ENCODE assay signal across 2 cellular contexts in the genomic region with DNA sequence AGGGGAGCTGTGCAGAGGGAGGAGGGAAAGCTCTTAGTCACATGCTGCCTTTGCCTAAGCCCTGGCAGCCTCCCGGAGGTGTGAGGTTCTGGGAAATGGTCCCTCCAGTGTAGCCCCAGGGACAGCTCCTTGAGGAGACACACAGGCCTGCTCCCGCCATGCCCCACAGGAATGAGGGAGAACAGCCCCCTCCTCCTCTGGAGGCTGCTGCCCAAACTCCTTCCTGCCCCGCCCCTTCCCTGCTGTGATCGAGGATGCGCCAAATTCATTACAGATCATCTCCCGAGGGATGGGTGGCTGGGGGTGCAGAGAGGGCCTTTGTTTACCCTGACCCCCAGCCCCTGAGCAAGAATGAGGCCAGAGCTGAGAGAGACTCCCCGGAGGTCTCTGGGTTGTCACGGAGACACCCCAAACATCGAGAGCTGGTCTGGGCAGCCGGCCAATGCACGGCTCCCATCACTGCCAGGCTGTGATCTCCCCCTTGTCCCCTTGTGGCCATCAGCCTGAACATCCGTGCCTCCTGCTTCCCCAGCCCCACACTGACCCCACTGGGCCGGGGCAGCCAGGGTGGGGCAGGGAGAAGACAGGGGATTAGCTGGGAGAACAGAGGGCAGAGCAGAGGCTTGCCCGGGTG.
TF ChIP-seq lines count a peak whose summit lies in the region.

No MANE protein-coding gene starts in this region.

TF ChIP-seq in GM23338, 12 proteins besides CTCF, POLR2A, EP300 and RAD21 (continued from another document):
- TF ChIP-seq EZH2phosphoT487 (IDR thresholded peaks at IDR 0.05; ENCODE audit: unreplicated experiment) (no peak), POLR2AphosphoS5 (IDR thresholded peaks at IDR 0.05; ENCODE audit: low read depth) (no peak), CREB1 (CRISPR knock-in tag; IDR thresholded peaks at IDR 0.05; ENCODE audit: low read depth) (no peak), JUNB (IDR thresholded peaks at IDR 0.05; ENCODE audit: unreplicated experiment) (no peak), NANOG (IDR thresholded peaks at IDR 0.05; ENCODE audit: borderline replicate concordance) (no peak)
- TF ChIP-seq, protein P1, sequence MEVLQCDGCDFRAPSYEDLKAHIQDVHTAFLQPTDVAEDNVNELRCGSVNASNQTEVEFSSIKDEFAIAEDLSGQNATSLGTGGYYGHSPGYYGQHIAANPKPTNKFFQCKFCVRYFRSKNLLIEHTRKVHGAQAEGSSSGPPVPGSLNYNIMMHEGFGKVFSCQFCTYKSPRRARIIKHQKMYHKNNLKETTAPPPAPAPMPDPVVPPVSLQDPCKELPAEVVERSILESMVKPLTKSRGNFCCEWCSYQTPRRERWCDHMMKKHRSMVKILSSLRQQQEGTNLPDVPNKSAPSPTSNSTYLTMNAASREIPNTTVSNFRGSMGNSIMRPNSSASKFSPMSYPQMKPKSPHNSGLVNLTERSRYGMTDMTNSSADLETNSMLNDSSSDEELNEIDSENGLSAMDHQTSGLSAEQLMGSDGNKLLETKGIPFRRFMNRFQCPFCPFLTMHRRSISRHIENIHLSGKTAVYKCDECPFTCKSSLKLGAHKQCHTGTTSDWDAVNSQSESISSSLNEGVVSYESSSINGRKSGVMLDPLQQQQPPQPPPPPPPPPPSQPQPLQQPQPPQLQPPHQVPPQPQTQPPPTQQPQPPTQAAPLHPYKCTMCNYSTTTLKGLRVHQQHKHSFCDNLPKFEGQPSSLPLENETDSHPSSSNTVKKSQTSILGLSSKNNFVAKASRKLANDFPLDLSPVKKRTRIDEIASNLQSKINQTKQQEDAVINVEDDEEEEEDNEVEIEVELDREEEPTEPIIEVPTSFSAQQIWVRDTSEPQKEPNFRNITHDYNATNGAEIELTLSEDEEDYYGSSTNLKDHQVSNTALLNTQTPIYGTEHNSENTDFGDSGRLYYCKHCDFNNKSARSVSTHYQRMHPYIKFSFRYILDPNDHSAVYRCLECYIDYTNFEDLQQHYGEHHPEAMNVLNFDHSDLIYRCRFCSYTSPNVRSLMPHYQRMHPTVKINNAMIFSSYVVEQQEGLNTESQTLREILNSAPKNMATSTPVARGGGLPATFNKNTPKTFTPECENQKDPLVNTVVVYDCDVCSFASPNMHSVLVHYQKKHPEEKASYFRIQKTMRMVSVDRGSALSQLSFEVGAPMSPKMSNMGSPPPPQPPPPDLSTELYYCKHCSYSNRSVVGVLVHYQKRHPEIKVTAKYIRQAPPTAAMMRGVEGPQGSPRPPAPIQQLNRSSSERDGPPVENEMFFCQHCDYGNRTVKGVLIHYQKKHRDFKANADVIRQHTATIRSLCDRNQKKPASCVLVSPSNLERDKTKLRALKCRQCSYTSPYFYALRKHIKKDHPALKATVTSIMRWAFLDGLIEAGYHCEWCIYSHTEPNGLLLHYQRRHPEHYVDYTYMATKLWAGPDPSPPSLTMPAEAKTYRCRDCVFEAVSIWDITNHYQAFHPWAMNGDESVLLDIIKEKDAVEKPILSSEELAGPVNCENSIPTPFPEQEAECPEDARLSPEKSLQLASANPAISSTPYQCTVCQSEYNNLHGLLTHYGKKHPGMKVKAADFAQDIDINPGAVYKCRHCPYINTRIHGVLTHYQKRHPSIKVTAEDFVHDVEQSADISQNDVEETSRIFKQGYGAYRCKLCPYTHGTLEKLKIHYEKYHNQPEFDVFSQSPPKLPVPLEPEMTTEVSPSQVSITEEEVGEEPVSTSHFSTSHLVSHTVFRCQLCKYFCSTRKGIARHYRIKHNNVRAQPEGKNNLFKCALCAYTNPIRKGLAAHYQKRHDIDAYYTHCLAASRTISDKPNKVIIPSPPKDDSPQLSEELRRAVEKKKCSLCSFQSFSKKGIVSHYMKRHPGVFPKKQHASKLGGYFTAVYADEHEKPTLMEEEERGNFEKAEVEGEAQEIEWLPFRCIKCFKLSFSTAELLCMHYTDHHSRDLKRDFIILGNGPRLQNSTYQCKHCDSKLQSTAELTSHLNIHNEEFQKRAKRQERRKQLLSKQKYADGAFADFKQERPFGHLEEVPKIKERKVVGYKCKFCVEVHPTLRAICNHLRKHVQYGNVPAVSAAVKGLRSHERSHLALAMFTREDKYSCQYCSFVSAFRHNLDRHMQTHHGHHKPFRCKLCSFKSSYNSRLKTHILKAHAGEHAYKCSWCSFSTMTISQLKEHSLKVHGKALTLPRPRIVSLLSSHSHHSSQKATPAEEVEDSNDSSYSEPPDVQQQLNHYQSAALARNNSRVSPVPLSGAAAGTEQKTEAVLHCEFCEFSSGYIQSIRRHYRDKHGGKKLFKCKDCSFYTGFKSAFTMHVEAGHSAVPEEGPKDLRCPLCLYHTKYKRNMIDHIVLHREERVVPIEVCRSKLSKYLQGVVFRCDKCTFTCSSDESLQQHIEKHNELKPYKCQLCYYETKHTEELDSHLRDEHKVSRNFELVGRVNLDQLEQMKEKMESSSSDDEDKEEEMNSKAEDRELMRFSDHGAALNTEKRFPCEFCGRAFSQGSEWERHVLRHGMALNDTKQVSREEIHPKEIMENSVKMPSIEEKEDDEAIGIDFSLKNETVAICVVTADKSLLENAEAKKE (CRISPR knock-in tag; IDR thresholded peaks at IDR 0.05): no peak
- TF ChIP-seq, protein P2, sequence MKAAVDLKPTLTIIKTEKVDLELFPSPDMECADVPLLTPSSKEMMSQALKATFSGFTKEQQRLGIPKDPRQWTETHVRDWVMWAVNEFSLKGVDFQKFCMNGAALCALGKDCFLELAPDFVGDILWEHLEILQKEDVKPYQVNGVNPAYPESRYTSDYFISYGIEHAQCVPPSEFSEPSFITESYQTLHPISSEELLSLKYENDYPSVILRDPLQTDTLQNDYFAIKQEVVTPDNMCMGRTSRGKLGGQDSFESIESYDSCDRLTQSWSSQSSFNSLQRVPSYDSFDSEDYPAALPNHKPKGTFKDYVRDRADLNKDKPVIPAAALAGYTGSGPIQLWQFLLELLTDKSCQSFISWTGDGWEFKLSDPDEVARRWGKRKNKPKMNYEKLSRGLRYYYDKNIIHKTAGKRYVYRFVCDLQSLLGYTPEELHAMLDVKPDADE (IDR thresholded peaks at IDR 0.05): no peak
- TF ChIP-seq, protein P3, sequence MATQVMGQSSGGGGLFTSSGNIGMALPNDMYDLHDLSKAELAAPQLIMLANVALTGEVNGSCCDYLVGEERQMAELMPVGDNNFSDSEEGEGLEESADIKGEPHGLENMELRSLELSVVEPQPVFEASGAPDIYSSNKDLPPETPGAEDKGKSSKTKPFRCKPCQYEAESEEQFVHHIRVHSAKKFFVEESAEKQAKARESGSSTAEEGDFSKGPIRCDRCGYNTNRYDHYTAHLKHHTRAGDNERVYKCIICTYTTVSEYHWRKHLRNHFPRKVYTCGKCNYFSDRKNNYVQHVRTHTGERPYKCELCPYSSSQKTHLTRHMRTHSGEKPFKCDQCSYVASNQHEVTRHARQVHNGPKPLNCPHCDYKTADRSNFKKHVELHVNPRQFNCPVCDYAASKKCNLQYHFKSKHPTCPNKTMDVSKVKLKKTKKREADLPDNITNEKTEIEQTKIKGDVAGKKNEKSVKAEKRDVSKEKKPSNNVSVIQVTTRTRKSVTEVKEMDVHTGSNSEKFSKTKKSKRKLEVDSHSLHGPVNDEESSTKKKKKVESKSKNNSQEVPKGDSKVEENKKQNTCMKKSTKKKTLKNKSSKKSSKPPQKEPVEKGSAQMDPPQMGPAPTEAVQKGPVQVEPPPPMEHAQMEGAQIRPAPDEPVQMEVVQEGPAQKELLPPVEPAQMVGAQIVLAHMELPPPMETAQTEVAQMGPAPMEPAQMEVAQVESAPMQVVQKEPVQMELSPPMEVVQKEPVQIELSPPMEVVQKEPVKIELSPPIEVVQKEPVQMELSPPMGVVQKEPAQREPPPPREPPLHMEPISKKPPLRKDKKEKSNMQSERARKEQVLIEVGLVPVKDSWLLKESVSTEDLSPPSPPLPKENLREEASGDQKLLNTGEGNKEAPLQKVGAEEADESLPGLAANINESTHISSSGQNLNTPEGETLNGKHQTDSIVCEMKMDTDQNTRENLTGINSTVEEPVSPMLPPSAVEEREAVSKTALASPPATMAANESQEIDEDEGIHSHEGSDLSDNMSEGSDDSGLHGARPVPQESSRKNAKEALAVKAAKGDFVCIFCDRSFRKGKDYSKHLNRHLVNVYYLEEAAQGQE (IDR thresholded peaks at IDR 0.05; ENCODE audit: unreplicated experiment): no peak

TF ChIP-seq in SK-N-SH, 30 proteins besides CTCF, POLR2A, EP300 and RAD21 (continued from another document):
- TF ChIP-seq POLR2AphosphoS5 (IDR thresholded peaks at IDR 0.05; ENCODE audit: low read depth, low read length): no peak
- no peak for TF ChIP-seq FOXM1 (IDR thresholded peaks at IDR 0.05; ENCODE audit: low read depth)
- TF ChIP-seq RCOR1 (IDR thresholded peaks at IDR 0.05; ENCODE audit: low read length): no peak
- TF ChIP-seq YY1 (IDR thresholded peaks at IDR 0.05; ENCODE audit: low read depth): no peak
- TF ChIP-seq, protein P4, sequence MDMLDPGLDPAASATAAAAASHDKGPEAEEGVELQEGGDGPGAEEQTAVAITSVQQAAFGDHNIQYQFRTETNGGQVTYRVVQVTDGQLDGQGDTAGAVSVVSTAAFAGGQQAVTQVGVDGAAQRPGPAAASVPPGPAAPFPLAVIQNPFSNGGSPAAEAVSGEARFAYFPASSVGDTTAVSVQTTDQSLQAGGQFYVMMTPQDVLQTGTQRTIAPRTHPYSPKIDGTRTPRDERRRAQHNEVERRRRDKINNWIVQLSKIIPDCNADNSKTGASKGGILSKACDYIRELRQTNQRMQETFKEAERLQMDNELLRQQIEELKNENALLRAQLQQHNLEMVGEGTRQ (IDR thresholded peaks at IDR 0.05; ENCODE audit: borderline replicate concordance, low read depth, low read length): no peak
- TF ChIP-seq, protein P3 (IDR thresholded peaks at IDR 0.05; ENCODE audit: low read depth, low read length): no peak
- TF ChIP-seq SMC3 (IDR thresholded peaks at IDR 0.05; ENCODE audit: low read depth, low read length): no peak
- no peak for TF ChIP-seq FOXJ3 (CRISPR knock-in tag; IDR thresholded peaks at IDR 0.05)
- TF ChIP-seq, protein P5, sequence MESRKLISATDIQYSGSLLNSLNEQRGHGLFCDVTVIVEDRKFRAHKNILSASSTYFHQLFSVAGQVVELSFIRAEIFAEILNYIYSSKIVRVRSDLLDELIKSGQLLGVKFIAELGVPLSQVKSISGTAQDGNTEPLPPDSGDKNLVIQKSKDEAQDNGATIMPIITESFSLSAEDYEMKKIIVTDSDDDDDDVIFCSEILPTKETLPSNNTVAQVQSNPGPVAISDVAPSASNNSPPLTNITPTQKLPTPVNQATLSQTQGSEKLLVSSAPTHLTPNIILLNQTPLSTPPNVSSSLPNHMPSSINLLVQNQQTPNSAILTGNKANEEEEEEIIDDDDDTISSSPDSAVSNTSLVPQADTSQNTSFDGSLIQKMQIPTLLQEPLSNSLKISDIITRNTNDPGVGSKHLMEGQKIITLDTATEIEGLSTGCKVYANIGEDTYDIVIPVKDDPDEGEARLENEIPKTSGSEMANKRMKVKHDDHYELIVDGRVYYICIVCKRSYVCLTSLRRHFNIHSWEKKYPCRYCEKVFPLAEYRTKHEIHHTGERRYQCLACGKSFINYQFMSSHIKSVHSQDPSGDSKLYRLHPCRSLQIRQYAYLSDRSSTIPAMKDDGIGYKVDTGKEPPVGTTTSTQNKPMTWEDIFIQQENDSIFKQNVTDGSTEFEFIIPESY (IDR thresholded peaks at IDR 0.05; ENCODE audit: borderline replicate concordance, low read depth): no peak
TF ChIP-seq in SK-N-SH: peak in this region for 0.
